8 cellular contexts compared by ENCODE assay signal in genomic region chr3:48268381-48268935, GRCh38. TPM values are rescaled to one million over a fixed set of nuclear protein-coding genes. Genes with fewer than 3 reads are reported as not detected.
DNase-seq lines count a peak whose midpoint lies in the region; ATAC-seq, FAIRE-seq and TF ChIP-seq lines count a peak whose summit lies in the region.

No MANE protein-coding gene starts in this region.

- H3K4me3 Mint-ChIP-seq in endothelial cell (ENCODE audit: unreplicated experiment) (peak overlapping the region; percentile 60), chondrocyte (ENCODE audit: unreplicated experiment) (no peak overlapping the region)

- H3K4me1 Mint-ChIP-seq in endothelial cell (ENCODE audit: unreplicated experiment) (peaks cover 31% of the 10 kb centered on the region), chondrocyte (ENCODE audit: low read depth) (no peaks in the 10 kb centered on the region)

- TF ChIP-seq CTCF in endothelial cell (IDR thresholded peaks at IDR 0.05; ENCODE audit: unreplicated experiment) (no peak), D721Med (IDR thresholded peaks at IDR 0.05; ENCODE audit: insufficient read depth, missing control alignments) (no peak), chondrocyte (IDR thresholded peaks at IDR 0.05) (no peak)

- H3K27me3 Mint-ChIP-seq in endothelial cell (ENCODE audit: unreplicated experiment): peaks cover 5% of the 10 kb centered on the region
- H3K27me3 Mint-ChIP-seq in chondrocyte (ENCODE audit: low read depth): peaks cover under 1% of the 10 kb centered on the region

- FAIRE-seq in D721Med (lab: Jason Lieb, UNC): no peak

- H3K36me3 Mint-ChIP-seq in endothelial cell (ENCODE audit: low read depth, unreplicated experiment) (peaks cover 59% of the 10 kb centered on the region), chondrocyte (ENCODE audit: low read depth) (peaks cover 14% of the 10 kb centered on the region)

- H3K9me3 Mint-ChIP-seq in endothelial cell (ENCODE audit: unreplicated experiment) (no peaks in the 10 kb centered on the region), chondrocyte (ENCODE audit: low read depth) (no peaks in the 10 kb centered on the region)

- DNase-seq in activated CD4-positive, alpha-beta T cell treated with anti-CD3 and anti-CD28 coated beads, Interleukin-2, amount 50 U/mL, for 1 hour: peak; percentile 76
- DNase-seq in endothelial cell (ENCODE audit: low spot score) (no peak), D721Med (ENCODE audit: insufficient read length, low spot score) (no peak), chondrocyte (ENCODE audit: low spot score) (no peak), dedifferentiated amniotic fluid mesenchymal stem cell (ENCODE audit: extremely low spot score) (no peak)
- peak; percentile 94 for DNase-seq in stimulated activated CD4-positive, alpha-beta T cell treated with anti-CD3 and anti-CD28 coated beads, Interleukin-1b, Interleukin-23, amount 100 ng/mL, for 48 hours

- peak overlapping the region; percentile 83 for H3K27ac Mint-ChIP-seq in endothelial cell (ENCODE audit: unreplicated experiment)
- no peak overlapping the region for H3K27ac Mint-ChIP-seq in chondrocyte (ENCODE audit: unreplicated experiment)

- peak; percentile 59 for ATAC-seq in HG03095 (IDR thresholded peaks at IDR 0.05; ENCODE audit: unreplicated experiment)
- no peak for ATAC-seq in GM21528 (IDR thresholded peaks at IDR 0.05; ENCODE audit: low FRiP score, unreplicated experiment)

RNA-seq across cellular contexts. Expression of gene ZNF589, which starts 27.6 kb away (rescaled TPM):
- total RNA-seq in endothelial cell (ENCODE audit: unreplicated experiment) (22.0 TPM), chondrocyte (7.7 to 9.4 TPM (median 8.0 TPM) in 3 replicates)

RNA-seq across cellular contexts. Expression of gene NME6, which starts 32.7 kb away (rescaled TPM):
- total RNA-seq in endothelial cell (ENCODE audit: unreplicated experiment) (31.0 TPM), chondrocyte (16.2 to 26.0 TPM (median 19.0 TPM) in 3 replicates)

RNA-seq across cellular contexts. Expression of gene CAMP, which starts 45.2 kb away (rescaled TPM):
- total RNA-seq in endothelial cell (ENCODE audit: unreplicated experiment) (not detected), chondrocyte (not detected in 3 replicates)

Comparison
In these comparisons a context has a peak if more than half of its experiments do, and no peak if none do; other contexts are left out.
1. DNase-seq: peak in activated CD4-positive, alpha-beta T cell treated with anti-CD3 and anti-CD28 coated beads, Interleukin-2, amount 50 U/mL, for 1 hour (single experiment) and stimulated activated CD4-positive, alpha-beta T cell treated with anti-CD3 and anti-CD28 coated beads, Interleukin-1b, Interleukin-23, amount 100 ng/mL, for 48 hours (single experiment); none in endothelial cell (single experiment), D721Med (single experiment), chondrocyte (single experiment) and dedifferentiated amniotic fluid mesenchymal stem cell (single experiment).